In genomic region chr5:145833616-145834200, GRCh38 we compare ENCODE assay signal across 1 cellular context.
TF ChIP-seq lines count a peak whose summit lies in the region.

No MANE protein-coding gene starts in this region.

TF ChIP-seq in IMR-90, 13 proteins besides CTCF, POLR2A, EP300 and RAD21:
- TF ChIP-seq MAFK (IDR thresholded peaks at IDR 0.05; ENCODE audit: low read depth, low read length) (0 out of 2 replicates have a peak, but pooled peaks have one; percentile 33), SMC3 (IDR thresholded peaks at IDR 0.05; ENCODE audit: low read depth, low read length) (no peak)
